1 cellular context compared by ENCODE assay signal in genomic region chr22:19407649-19408606, GRCh38.
TF ChIP-seq lines count a peak whose summit lies in the region.

No MANE protein-coding gene starts in this region.

TF ChIP-seq in K562, 482 proteins besides CTCF, POLR2A, EP300 and RAD21 (continued from another document and continues in another):
- TF ChIP-seq ZBTB40 (IDR thresholded peaks at IDR 0.05), result no peak
- TF ChIP-seq ZBTB40 (CRISPR knock-in tag; IDR thresholded peaks at IDR 0.05), result no peak
- peak; percentile 91 for TF ChIP-seq MTA2 (IDR thresholded peaks at IDR 0.05; ENCODE audit: low read depth)
- TF ChIP-seq NR4A1 (CRISPR knock-in tag; IDR thresholded peaks at IDR 0.05), result no peak
- TF ChIP-seq NR4A1 (tag; IDR thresholded peaks at IDR 0.05), result peak; percentile 63; the same call in 1 of the 2 replicates
- TF ChIP-seq ZNF584 (CRISPR knock-in tag; IDR thresholded peaks at IDR 0.05; ENCODE audit: low read depth), result peak; percentile 75; the same call in 1 of the 2 replicates
- TF ChIP-seq PTBP1 (IDR thresholded peaks at IDR 0.05; ENCODE audit: low read depth, low read length), result 0 out of 2 replicates have a peak, but pooled peaks have one; percentile 81
- peak; percentile 82 for TF ChIP-seq HES1 (IDR thresholded peaks at IDR 0.05; ENCODE audit: low read depth)
- TF ChIP-seq UBTF (IDR thresholded peaks at IDR 0.05; ENCODE audit: borderline replicate concordance in 1 of 2, low read depth in 2 of 2, low read length in 2 of 2), result no peak
- peak; percentile 97 for TF ChIP-seq TRIM24 (IDR thresholded peaks at IDR 0.05)
- TF ChIP-seq NFIX (CRISPR knock-in tag; IDR thresholded peaks at IDR 0.05; ENCODE audit: low read depth), result peak; percentile 72
- no peak for TF ChIP-seq SMAD3 (CRISPR knock-in tag; conservative IDR thresholded peaks at IDR 0.05)
- no peak for TF ChIP-seq MAX (CRISPR knock-in tag; IDR thresholded peaks at IDR 0.05)
- peak; percentile 74 for TF ChIP-seq CREB1 (IDR thresholded peaks at IDR 0.05)
- TF ChIP-seq CREB1 (CRISPR knock-in tag; IDR thresholded peaks at IDR 0.05), result no peak
- no peak for TF ChIP-seq ZBTB43 (CRISPR knock-in tag; IDR thresholded peaks at IDR 0.05)
- TF ChIP-seq NR0B1 (IDR thresholded peaks at IDR 0.05; ENCODE audit: partially characterized antibody), result no peak
- peak; percentile 95 for TF ChIP-seq WHSC1 (IDR thresholded peaks at IDR 0.05; ENCODE audit: low read length)
- TF ChIP-seq CEBPZ (IDR thresholded peaks at IDR 0.05; ENCODE audit: borderline replicate concordance, low read depth, low read length), result no peak
- 0 out of 2 replicates have a peak, but pooled peaks have one; percentile 4 for TF ChIP-seq ZNF785 (CRISPR knock-in tag; IDR thresholded peaks at IDR 0.05)
- TF ChIP-seq ESRRA (IDR thresholded peaks at IDR 0.05; ENCODE audit: borderline replicate concordance, low read depth), result peak; percentile 70; the same call in 1 of the 2 replicates
- TF ChIP-seq POLR2B (IDR thresholded peaks at IDR 0.05; ENCODE audit: low read depth, partially characterized antibody), result no peak
- TF ChIP-seq BACH1 (tag; IDR thresholded peaks at IDR 0.05), result peak; percentile 74; the same call in 1 of the 2 replicates
- TF ChIP-seq ZKSCAN8 (CRISPR knock-in tag; IDR thresholded peaks at IDR 0.05), result peak; percentile 63; the same call in 1 of the 2 replicates
- TF ChIP-seq FOXJ2 (tag; IDR thresholded peaks at IDR 0.05), result 0 out of 2 replicates have a peak, but pooled peaks have one; percentile 52
- 0 out of 4 replicates have a peak, but pooled peaks have one; percentile 56 to 59 for TF ChIP-seq ARNT (IDR thresholded peaks at IDR 0.05)
- peak; percentile 32; the same call in 1 of the 2 replicates for TF ChIP-seq ZNF583 (CRISPR knock-in tag; IDR thresholded peaks at IDR 0.05)
- TF ChIP-seq MECOM (CRISPR knock-in tag; IDR thresholded peaks at IDR 0.05), result peak; percentile 55; the same call in 1 of the 2 replicates
- no peak for TF ChIP-seq FOXA1 (IDR thresholded peaks at IDR 0.05; ENCODE audit: borderline replicate concordance)
- no peak for TF ChIP-seq NR2F6 (CRISPR knock-in tag; IDR thresholded peaks at IDR 0.05)
- TF ChIP-seq ZNF354B (CRISPR knock-in tag; IDR thresholded peaks at IDR 0.05), result 0 out of 2 replicates have a peak, but pooled peaks have one; percentile 37
- TF ChIP-seq ZNF24 (IDR thresholded peaks at IDR 0.05), result 0 out of 2 replicates have a peak, but pooled peaks have one; percentile 27
- peak; percentile 81 for TF ChIP-seq ATF7 (IDR thresholded peaks at IDR 0.05)
- peak; percentile 64 for TF ChIP-seq SMARCE1 (IDR thresholded peaks at IDR 0.05)
- TF ChIP-seq RBFOX2 (IDR thresholded peaks at IDR 0.05; ENCODE audit: low read depth, low read length), result no peak
- TF ChIP-seq ZNF77 (CRISPR knock-in tag; IDR thresholded peaks at IDR 0.05), result no peak
- peak; percentile 58 for TF ChIP-seq E2F5 (CRISPR knock-in tag; IDR thresholded peaks at IDR 0.05)
